In the genomic region with DNA sequence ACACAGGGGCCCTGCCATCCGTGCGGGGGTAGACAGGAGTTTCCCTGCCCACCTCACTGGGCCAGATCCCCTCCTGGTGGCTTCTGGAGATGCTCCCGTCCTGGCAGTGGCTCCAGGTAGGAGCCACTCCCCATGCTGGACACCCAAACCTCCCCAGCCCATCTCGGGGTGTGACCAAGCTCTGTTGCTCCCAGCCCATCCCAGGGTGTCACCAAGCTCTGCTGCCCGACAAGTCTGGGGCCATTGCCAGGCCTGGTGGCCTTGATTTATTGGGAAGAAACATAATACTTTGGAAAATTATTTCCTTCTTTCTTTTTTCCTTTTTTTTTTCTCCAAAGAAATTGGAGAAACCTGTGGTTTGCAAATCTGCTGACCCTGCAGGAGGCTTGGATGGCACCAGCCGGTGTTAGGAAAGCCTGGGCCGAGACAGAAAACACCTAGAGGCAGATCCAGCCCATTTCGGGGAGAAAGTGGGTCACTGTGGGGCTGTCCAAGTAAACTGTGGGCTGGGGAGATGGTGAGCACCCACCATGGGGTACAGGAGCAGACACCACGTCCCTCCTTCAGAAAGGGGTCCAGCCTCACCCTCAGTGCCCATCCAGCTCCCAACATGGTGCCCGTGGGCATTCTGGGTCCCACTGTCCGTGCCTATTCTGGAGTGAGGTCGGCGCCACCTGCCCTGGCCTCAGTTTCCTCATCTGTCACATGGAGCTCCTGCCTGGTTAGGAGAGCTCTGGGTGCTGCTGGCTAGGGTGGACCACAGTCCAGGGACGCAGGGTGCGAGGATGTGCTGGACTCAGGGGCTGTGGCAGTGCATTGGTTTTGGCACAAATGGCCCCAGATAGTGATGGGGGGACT, we compare ENCODE assay signal across 15 cellular contexts. TPM values are rescaled to one million over a fixed set of nuclear protein-coding genes. Genes with fewer than 3 reads are reported as not detected.
"Had no signal": no experiment of that assay in that cellular context is flagged by ENCODE, and none has a peak within 500 bp of the region (broad histone marks: within the 10 kb centered on the region; RNA-seq: fewer than 3 reads in every experiment).

No MANE protein-coding gene starts in this region.

- H3K27ac ChIP-seq: esophagus muscularis mucosa, prostate gland, right lobe of liver, stomach, WERI-Rb-1 had no signal

- H3K4me3 ChIP-seq: adrenal gland, esophagus muscularis mucosa, prostate gland, right lobe of liver, stomach had no signal

- ATAC-seq: right lobe of liver had no signal

- H3K4me1 ChIP-seq: adrenal gland, esophagus muscularis mucosa, prostate gland, right lobe of liver, stomach had no signal

- H3K27me3 ChIP-seq: right lobe of liver had no signal

- H3K9me3 ChIP-seq: adrenal gland, esophagus muscularis mucosa, prostate gland, right lobe of liver, stomach had no signal

- DNase-seq: activated CD4-positive, alpha-beta T cell treated with anti-CD3 and anti-CD28 coated beads, Interleukin-2, amount 50 U/mL, for 48 hours; adrenal gland; cortex of kidney; effector CD4-positive, alpha-beta T cell; hippocampal formation; mesendoderm; stimulated activated CD4-positive, alpha-beta T cell treated with anti-CD3 and anti-CD28 coated beads, Interleukin-12 subunit alpha, Interleukin-12 subunit beta, amount 100 ng/mL, for 4 hours; stimulated activated CD4-positive, alpha-beta T cell treated with anti-CD3 and anti-CD28 coated beads, Interleukin-2, amount 100 ng/mL, for 24 hours; stomach had no signal

- H3K36me3 ChIP-seq: adrenal gland, esophagus muscularis mucosa, prostate gland, right lobe of liver, stomach, WERI-Rb-1 had no signal

RNA-seq across cellular contexts. Expression of a gene that starts 59.4 kb away (rescaled TPM):
- total RNA-seq: activated T-helper 2 cell treated with anti-CD3 and anti-CD28 coated beads, Interferon-gamma antibody, Interleukin-2, Interleukin-4, amounts not matched to agents 10 μg/mL and 5 μg/mL and 100 μg/mL, durations not matched to agents 14 hours and 24 hours and 36 hours; T-helper 1 cell treated with Interleukin-12 subunit alpha and Interleukin-12 subunit beta and Interleukin-4 antibody, amounts not matched to agents 30 ng/mL and 1 ng/mL, for 36 hours had no signal
